In the genomic region with DNA sequence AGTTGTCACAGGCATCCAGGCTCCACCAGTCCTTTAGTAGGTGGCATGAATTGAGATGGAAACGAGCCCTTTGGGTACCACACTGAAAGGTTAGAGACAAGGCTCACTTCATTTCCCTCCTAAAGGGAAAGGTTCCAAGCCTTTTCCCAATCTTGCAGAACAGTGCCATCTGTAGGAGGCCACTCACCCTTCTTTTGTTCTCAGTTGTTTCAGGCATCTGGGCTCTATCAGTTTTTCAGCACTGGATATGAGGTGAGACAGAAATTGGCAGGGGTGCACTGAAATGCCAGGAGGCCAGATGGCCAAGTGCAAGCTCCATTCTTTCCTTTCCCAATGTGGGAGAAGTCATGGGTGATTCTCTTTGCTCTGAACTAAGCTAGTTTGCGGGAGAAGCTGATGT, we compare ENCODE assay signal across 14 cellular contexts. TPM values are rescaled to one million over a fixed set of nuclear protein-coding genes. Genes with fewer than 3 reads are reported as not detected.
DNase-seq lines count a peak whose midpoint lies in the region; TF ChIP-seq lines count a peak whose summit lies in the region.
"Had no signal": no experiment of that assay in that cellular context is flagged by ENCODE, and none has a peak within 500 bp of the region (broad histone marks: within the 10 kb centered on the region; RNA-seq: fewer than 3 reads in every experiment).

No MANE protein-coding gene starts in this region.

- no peaks in the 10 kb centered on the region for H3K9me3 Mint-ChIP-seq in endothelial cell (ENCODE audit: unreplicated experiment)
- H3K9me3 Mint-ChIP-seq in activated naive CD4-positive, alpha-beta T cell treated with anti-CD3 and anti-CD28 coated beads, Interleukin-2, amount 10 ng/mL, durations not matched to agents 7 days and 5 days, result peaks cover 29% of the 10 kb centered on the region

- no peak overlapping the region for H2BK15ac ChIP-seq in mesendoderm (replicated peaks; ENCODE audit: low read depth)

- H3K79me2 ChIP-seq in mesendoderm (ENCODE audit: control insufficient read depth, insufficient read depth, low read length), result no peaks in the 10 kb centered on the region

- no peaks in the 10 kb centered on the region for H3K27me3 Mint-ChIP-seq in endothelial cell (ENCODE audit: unreplicated experiment)
- H3K27me3 Mint-ChIP-seq in activated naive CD4-positive, alpha-beta T cell treated with anti-CD3 and anti-CD28 coated beads, Interleukin-2, amount 10 ng/mL, durations not matched to agents 7 days and 5 days, result no peaks in the 10 kb centered on the region

- no peaks in the 10 kb centered on the region for H3K79me1 ChIP-seq in mesendoderm (ENCODE audit: low read length)

- no peaks in the 10 kb centered on the region for H3K36me3 ChIP-seq in mesendoderm (ENCODE audit: control insufficient read depth, insufficient read depth, low read length)

- H2AK5ac ChIP-seq in mesendoderm (ENCODE audit: low read length), result no peak overlapping the region

- H3K4me2 ChIP-seq in mesendoderm (ENCODE audit: low read length), result no peak overlapping the region

- peak overlapping the region; percentile 9 for H3K4me3 Mint-ChIP-seq in endothelial cell (ENCODE audit: unreplicated experiment)
- H3K4me3 Mint-ChIP-seq in activated naive CD4-positive, alpha-beta T cell treated with anti-CD3 and anti-CD28 coated beads, Interleukin-2, amount 10 ng/mL, durations not matched to agents 7 days and 5 days, result no peak overlapping the region
- H3K4me3 Mint-ChIP-seq: nephron had no signal

- no peak overlapping the region for H3K23ac ChIP-seq in mesendoderm (ENCODE audit: low read length)

- no peak overlapping the region for H3K9ac ChIP-seq in mesendoderm (ENCODE audit: low read length)

- DNase-seq in NCI-H748 (lab: John Stamatoyannopoulos, UW; ENCODE audit: unreplicated experiment), result peak; percentile 30
- no peak for DNase-seq in NCI-H748 treated with DMSO at 0.1 percent for 48 hours (lab: John Stamatoyannopoulos, UW)
- peak; percentile 48 for DNase-seq in NCI-H2171 treated with DMSO at 0.1 percent for 48 hours (lab: John Stamatoyannopoulos, UW)
- no peak for DNase-seq in endothelial cell (ENCODE audit: low spot score)
- DNase-seq in mesendoderm, result peak; percentile 61
- DNase-seq in anterior cingulate cortex (lab: John Stamatoyannopoulos, UW), result no peak
- no peak for DNase-seq in activated naive CD4-positive, alpha-beta T cell treated with anti-CD3 and anti-CD28 coated beads, Interleukin-2, amount 10 ng/mL, durations not matched to agents 7 days and 5 days
- DNase-seq in NCI-H774 (lab: John Stamatoyannopoulos, UW), result no peak
- DNase-seq: activated CD4-positive, alpha-beta T cell treated with anti-CD3 and anti-CD28 coated beads for 4 hours; central memory CD4-positive, alpha-beta T cell; NCI-H1105 treated with DMSO at 0.1 percent for 48 hours; spleen; tibial artery had no signal

- TF ChIP-seq CTCF in endothelial cell (IDR thresholded peaks at IDR 0.05; ENCODE audit: unreplicated experiment), result no peak

- H2BK120ac ChIP-seq in mesendoderm (ENCODE audit: low read depth, low read length), result no peak overlapping the region

- peaks cover 26% of the 10 kb centered on the region for H3K36me3 Mint-ChIP-seq in endothelial cell (ENCODE audit: low read depth, unreplicated experiment)
- H3K36me3 Mint-ChIP-seq in activated naive CD4-positive, alpha-beta T cell treated with anti-CD3 and anti-CD28 coated beads, Interleukin-2, amount 10 ng/mL, durations not matched to agents 7 days and 5 days, result peaks cover 53% of the 10 kb centered on the region

- no peak overlapping the region for H4K5ac ChIP-seq in mesendoderm (ENCODE audit: low read length)

- H3K4me1 ChIP-seq in mesendoderm (ENCODE audit: control insufficient read depth, low read depth, low read length), result no peaks in the 10 kb centered on the region

- no peaks in the 10 kb centered on the region for H3K4me1 Mint-ChIP-seq in endothelial cell (ENCODE audit: unreplicated experiment)
- H3K4me1 Mint-ChIP-seq in activated naive CD4-positive, alpha-beta T cell treated with anti-CD3 and anti-CD28 coated beads, Interleukin-2, amount 10 ng/mL, durations not matched to agents 7 days and 5 days, result no peaks in the 10 kb centered on the region
- H3K4me1 Mint-ChIP-seq: nephron had no signal

- no peak overlapping the region for H2BK5ac ChIP-seq in mesendoderm (ENCODE audit: low read length)

- no peak overlapping the region for H3K4me3 ChIP-seq in mesendoderm (ENCODE audit: low read length)
- H3K4me3 ChIP-seq: spleen, tibial artery had no signal

- CTCF ChIA-PET in activated naive CD4-positive, alpha-beta T cell treated with anti-CD3 and anti-CD28 coated beads, Interleukin-2, amount 10 ng/mL, durations not matched to agents 7 days and 5 days (lab: Charles Lee), result no interaction called here

- H3K18ac ChIP-seq in mesendoderm (ENCODE audit: low read length), result no peak overlapping the region

- no peak overlapping the region for H3K4ac ChIP-seq in mesendoderm (ENCODE audit: low read depth, low read length)

- no peaks in the 10 kb centered on the region for H3K27me3 ChIP-seq in mesendoderm (ENCODE audit: insufficient read depth, low read length, poor library complexity)
- H3K27me3 ChIP-seq: spleen, tibial artery had no signal

- no peak overlapping the region for H3K27ac Mint-ChIP-seq in endothelial cell (ENCODE audit: unreplicated experiment)
- no peak overlapping the region for H3K27ac Mint-ChIP-seq in activated naive CD4-positive, alpha-beta T cell treated with anti-CD3 and anti-CD28 coated beads, Interleukin-2, amount 10 ng/mL, durations not matched to agents 7 days and 5 days
- H3K27ac Mint-ChIP-seq: nephron had no signal

- H3K56ac ChIP-seq in mesendoderm (ENCODE audit: low read length), result no peak overlapping the region

- no peak overlapping the region for H3K27ac ChIP-seq in mesendoderm (ENCODE audit: low read depth, low read length)
- H3K27ac ChIP-seq: spleen, tibial artery had no signal

- WGBS in mesendoderm (ENCODE audit: extremely low coverage, insufficient coverage, low lambda C conversion rate), result no CpG with 5 or more reads among the region's 2 CpGs

- H4K8ac ChIP-seq in mesendoderm (ENCODE audit: low read depth, low read length), result no peak overlapping the region

RNA-seq across cellular contexts. Expression of a gene that starts 15.2 kb away (rescaled TPM):
- total RNA-seq in endothelial cell (ENCODE audit: unreplicated experiment), result 11.9 TPM
- polyA plus RNA-seq in mesendoderm (2013, experiment 1 of 2), result 9.6 TPM
- polyA plus RNA-seq in mesendoderm (2013, experiment 2 of 2), result 9.3 TPM

Comparison
In these comparisons a context has a peak if more than half of its experiments do, and no peak if none do; other contexts are left out.
1. DNase-seq: peak in NCI-H748 (single experiment), NCI-H2171 treated with DMSO at 0.1 percent for 48 hours (single experiment) and mesendoderm (single experiment); none in NCI-H748 treated with DMSO at 0.1 percent for 48 hours (single experiment), endothelial cell (single experiment), anterior cingulate cortex (0 of 58), activated naive CD4-positive, alpha-beta T cell treated with anti-CD3 and anti-CD28 coated beads, Interleukin-2, amount 10 ng/mL, durations not matched to agents 7 days and 5 days (single experiment) and NCI-H774 (single experiment).